Comparison of ENCODE assay signal across 9 cellular contexts in genomic region chr20:52313335-52313963, GRCh38.
DNase-seq lines count a peak whose midpoint lies in the region; ATAC-seq and TF ChIP-seq lines count a peak whose summit lies in the region.
"Had no signal": no experiment of that assay in that cellular context is flagged by ENCODE, and none has a peak within 500 bp of the region (broad histone marks: within the 10 kb centered on the region; RNA-seq: fewer than 3 reads in every experiment).

No MANE protein-coding gene starts in this region.

- intact Hi-C loops in ascending aorta (cut with DNase I): no loop called here

- ATAC-seq in GM21619 (IDR thresholded peaks at IDR 0.05; ENCODE audit: unreplicated experiment): no peak

- H3K4me1 ChIP-seq in ascending aorta: no peaks in the 10 kb centered on the region

- DNase-seq in H7 (peak; percentile 22), NCI-H510A (lab: John Stamatoyannopoulos, UW) (peak; percentile 19), ecto neural progenitor cell (ENCODE audit: low spot score) (peak; percentile 48), neural crest cell (ENCODE audit: low read depth, low spot score) (peak; percentile 13), erythroblast (lab: John Stamatoyannopoulos, UW) (no peak), ascending aorta (ENCODE audit: low spot score in 2 of 2) (no peak)
- no peak for DNase-seq in activated CD4-positive, alpha-beta T cell treated with anti-CD3 and anti-CD28 coated beads, Interleukin-2, amount 50 U/mL, for 48 hours
- DNase-seq: left cardiac atrium had no signal

- no peaks in the 10 kb centered on the region for H3K36me3 Mint-ChIP-seq in neural crest cell (ENCODE audit: low read depth)

- H3K9me3 ChIP-seq in ascending aorta: no peaks in the 10 kb centered on the region

- TF ChIP-seq CTCF in neural crest cell (conservative IDR thresholded peaks at IDR 0.05) (peak; percentile 58), ascending aorta (IDR thresholded peaks at IDR 0.05) (no peak)

- peaks cover 22% of the 10 kb centered on the region for H3K4me1 Mint-ChIP-seq in neural crest cell

- H3K4me3 Mint-ChIP-seq in neural crest cell: peak overlapping the region; percentile 8

- H3K36me3 ChIP-seq in H7 (replicated peaks; ENCODE audit: control insufficient read depth, insufficient read depth, low read length) (no peaks in the 10 kb centered on the region), ascending aorta (no peaks in the 10 kb centered on the region)

- no peak overlapping the region for H3K27ac ChIP-seq in ascending aorta

- no peaks in the 10 kb centered on the region for H3K9me3 Mint-ChIP-seq in neural crest cell

- no peak overlapping the region for H3K4me3 ChIP-seq in H7 (ENCODE audit: insufficient read depth, low read depth, low read length)
- no peak overlapping the region for H3K4me3 ChIP-seq in ascending aorta

- H3K27ac Mint-ChIP-seq in neural crest cell (ENCODE audit: unreplicated experiment): no peak overlapping the region

- TF ChIP-seq POLR2A in erythroblast (IDR thresholded peaks at IDR 0.05; ENCODE audit: low read length): no peak

- H3K27me3 Mint-ChIP-seq in neural crest cell (ENCODE audit: low read depth): peaks cover 5% of the 10 kb centered on the region

- H3K27me3 ChIP-seq in H7 (ENCODE audit: control insufficient read depth, insufficient read depth, low read length): peaks cover 5% of the 10 kb centered on the region
- H3K27me3 ChIP-seq in ascending aorta: no peaks in the 10 kb centered on the region

Comparison
In these comparisons a context has a peak if more than half of its experiments do, and no peak if none do; other contexts are left out.
1. DNase-seq: peak in H7 (single experiment), NCI-H510A (single experiment), ecto neural progenitor cell (single experiment) and neural crest cell (single experiment); none in erythroblast (0 of 2), ascending aorta (0 of 2) and activated CD4-positive, alpha-beta T cell treated with anti-CD3 and anti-CD28 coated beads, Interleukin-2, amount 50 U/mL, for 48 hours (0 of 2).